8 cellular contexts compared by ENCODE assay signal in the genomic region with DNA sequence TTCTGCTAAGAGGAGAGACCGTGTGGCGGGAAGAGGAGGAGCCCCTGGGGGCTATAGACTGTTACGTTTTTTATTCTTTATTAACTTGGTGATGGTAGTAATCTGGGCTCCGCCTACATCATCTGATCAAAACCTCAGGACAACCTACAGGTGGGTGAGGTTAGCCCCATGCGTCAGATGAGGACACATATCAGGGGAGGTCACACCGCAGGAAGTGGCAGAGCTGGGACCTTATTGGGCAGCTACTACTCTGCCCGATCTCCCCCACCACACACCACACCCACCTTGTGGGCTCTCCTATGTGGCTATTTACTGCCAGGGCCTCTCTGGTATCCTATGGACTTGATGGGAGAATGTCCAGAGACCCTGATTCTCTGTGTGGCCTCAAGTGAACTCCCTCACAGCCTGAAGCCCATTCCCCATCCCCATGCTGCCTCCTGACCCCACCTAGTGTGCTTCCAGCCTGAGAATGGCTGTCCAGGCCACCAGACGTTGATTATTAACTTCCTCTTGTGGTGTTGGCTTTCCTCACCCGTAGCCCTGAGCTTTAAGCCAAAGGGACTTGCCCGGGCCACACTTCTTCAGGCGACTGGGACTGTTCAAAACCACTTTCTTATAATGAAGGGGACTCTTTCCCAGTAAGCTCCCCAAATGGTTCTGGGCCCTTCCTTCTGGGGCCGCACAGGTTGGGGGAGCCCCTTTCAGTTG. TPM values are rescaled to one million over a fixed set of nuclear protein-coding genes. Genes with fewer than 3 reads are reported as not detected.
DNase-seq lines count a peak whose midpoint lies in the region; ATAC-seq and TF ChIP-seq lines count a peak whose summit lies in the region.

No MANE protein-coding gene starts in this region.

- peak; percentile 14 for DNase-seq in stimulated activated CD4-positive, alpha-beta T cell treated with anti-CD3 and anti-CD28 coated beads, Interleukin-4, amount 100 ng/mL, for 24 hours
- DNase-seq in stimulated activated CD4-positive, alpha-beta T cell treated with anti-CD3 and anti-CD28 coated beads, Interleukin-2, amount 100 ng/mL, for 48 hours = no peak
- DNase-seq in type B pancreatic cell (ENCODE audit: extremely low spot score, unreplicated experiment) (no peak), tibial artery (no peak), uterus (no peak), foreskin keratinocyte (no peak)

- TF ChIP-seq CTCF in type B pancreatic cell (conservative IDR thresholded peaks at IDR 0.05) = no peak
- TF ChIP-seq CTCF in tibial artery (IDR thresholded peaks at IDR 0.05) = no peak
- TF ChIP-seq CTCF in uterus (IDR thresholded peaks at IDR 0.05) = no peak
- no peak for TF ChIP-seq CTCF in foreskin keratinocyte (conservative IDR thresholded peaks at IDR 0.05)

- no peaks in the 10 kb centered on the region for H3K36me3 Mint-ChIP-seq in type B pancreatic cell

- 62 to 74% methylated on average over 9 to 12 of the region's 12 CpGs for WGBS in ectodermal cell, 2 experiments

- ATAC-seq in HG03457 (IDR thresholded peaks at IDR 0.05; ENCODE audit: unreplicated experiment) (peak; percentile 74), foreskin keratinocyte (no peak)

- H3K4me1 Mint-ChIP-seq in type B pancreatic cell (ENCODE audit: unreplicated experiment) = peaks cover 4% of the 10 kb centered on the region

- H3K4me1 ChIP-seq in ectodermal cell (ENCODE audit: control insufficient read depth, insufficient read depth, low read length) (peaks cover 20% of the 10 kb centered on the region), tibial artery (peaks cover 0 to 13% (median 10%) of the 10 kb centered on the region in 4 donors), uterus (peaks cover 0 to 6% of the 10 kb centered on the region in 2 donors), foreskin keratinocyte (no peaks in the 10 kb centered on the region)

- H3K27ac Mint-ChIP-seq in type B pancreatic cell = no peak overlapping the region

- H3K27ac ChIP-seq in ectodermal cell (ENCODE audit: insufficient read depth, low read depth, low read length, poor library complexity, severe bottlenecking) (no peak overlapping the region), tibial artery (no peak overlapping the region), uterus (no peak overlapping the region), foreskin keratinocyte (no peak overlapping the region)

- H3K4me3 Mint-ChIP-seq in type B pancreatic cell = peak overlapping the region; percentile 75

- H3K9me3 Mint-ChIP-seq in type B pancreatic cell = no peaks in the 10 kb centered on the region

- H3K9me3 ChIP-seq in ectodermal cell (ENCODE audit: control insufficient read depth, low read length) (no peaks in the 10 kb centered on the region), tibial artery (no peaks in the 10 kb centered on the region), uterus (no peaks in the 10 kb centered on the region)

- H3K27me3 ChIP-seq in ectodermal cell (ENCODE audit: control insufficient read depth, insufficient read depth, low read length, poor library complexity, severe bottlenecking) = peaks cover 90% of the 10 kb centered on the region
- peaks cover 4 to 93% of the 10 kb centered on the region in 2 donors for H3K27me3 ChIP-seq in tibial artery
- H3K27me3 ChIP-seq in uterus = peaks cover 0 to 13% of the 10 kb centered on the region in 2 donors
- peaks cover 70% of the 10 kb centered on the region for H3K27me3 ChIP-seq in foreskin keratinocyte

- H3K27me3 Mint-ChIP-seq in type B pancreatic cell = peaks cover 73% of the 10 kb centered on the region

- peak overlapping the region; percentile 34 for H3K4me3 ChIP-seq in ectodermal cell (ENCODE audit: insufficient read depth, low read depth, low read length)
- H3K4me3 ChIP-seq in tibial artery = no peak overlapping the region
- no peak overlapping the region for H3K4me3 ChIP-seq in uterus

- no peaks in the 10 kb centered on the region for H3K36me3 ChIP-seq in ectodermal cell (ENCODE audit: control insufficient read depth, insufficient read depth, low read length)
- no peaks in the 10 kb centered on the region for H3K36me3 ChIP-seq in tibial artery
- H3K36me3 ChIP-seq in uterus = no peaks in the 10 kb centered on the region

- intact Hi-C loops in tibial artery (cut with DNase I; ENCODE audit: low total_unique reads) (no loop called here), uterus (cut with DNase I; ENCODE audit: low total_unique reads) (no loop called here)

- no peak for TF ChIP-seq POLR2A in uterus (IDR thresholded peaks at IDR 0.05)

RNA-seq across cellular contexts. Expression of a gene that starts 8.2 kb away (rescaled TPM):
- 0.80 TPM for polyA plus RNA-seq in ectodermal cell (2013, experiment 1 of 4)
- polyA plus RNA-seq in ectodermal cell (2013, experiment 2 of 4) = 1.0 TPM
- 1.7 TPM for polyA plus RNA-seq in ectodermal cell (2013, experiment 3 of 4)
- 2.0 TPM for polyA plus RNA-seq in ectodermal cell (2013, experiment 4 of 4)
- 1.4 and 1.7 TPM in 2 replicates for total RNA-seq in type B pancreatic cell (ENCODE audit: low replicate concordance)
- total RNA-seq in uterus = under 1 TPM in 1 of 4 donors, not detected in 3; 0.48 TPM
- 0.18 and 0.51 TPM in 2 replicates for total RNA-seq in foreskin keratinocyte
- polyA plus RNA-seq in foreskin keratinocyte = 0.18 and 0.46 TPM in 2 replicates
